22 cellular contexts compared by ENCODE assay signal in the genomic region with DNA sequence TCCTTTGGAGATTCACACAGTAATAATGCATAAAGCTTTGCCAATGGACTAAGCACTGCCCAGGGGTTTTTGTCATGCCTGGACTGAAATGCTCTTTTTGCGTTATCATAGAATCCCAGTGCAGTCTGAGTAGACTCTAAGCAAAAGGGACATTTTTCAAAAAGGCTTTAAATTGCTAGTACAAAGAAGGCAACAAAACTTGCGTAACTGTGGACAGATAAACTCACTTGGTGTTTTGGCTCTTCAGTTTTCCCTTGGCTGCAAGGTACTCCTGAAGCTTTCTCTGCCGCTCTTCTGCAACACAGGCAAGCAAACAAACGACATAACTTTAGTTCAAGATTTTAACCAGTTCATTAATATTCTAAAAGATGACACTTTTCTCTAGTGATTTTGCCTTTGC. TPM values are rescaled to one million over a fixed set of nuclear protein-coding genes. Genes with fewer than 3 reads are reported as not detected.
DNase-seq lines count a peak whose midpoint lies in the region; ATAC-seq and TF ChIP-seq lines count a peak whose summit lies in the region.
"Had no signal": no experiment of that assay in that cellular context is flagged by ENCODE, and none has a peak within 500 bp of the region (broad histone marks: within the 10 kb centered on the region; RNA-seq: fewer than 3 reads in every experiment).

No MANE protein-coding gene starts in this region.

- peak overlapping the region; percentile 4 to 97 (median 90); a peak in 19 of 22 replicates for H3K4me2 ChIP-seq in BLaER1 treated with 17β-estradiol and CSF1 and Interleukin-3, amounts not matched to agents 10 nM and 100 nM
- peak overlapping the region; percentile 90 for H3K4me2 ChIP-seq in OCI-LY7 (ENCODE audit: low read length)

- H3K36me3 ChIP-seq in BLaER1 treated with 17β-estradiol and CSF1 and Interleukin-3, amounts not matched to agents 10 nM and 100 nM = peaks cover 0 to 58% (median 48%) of the 10 kb centered on the region in 11 experiments; a peak in 19 of 22 replicates
- H3K36me3 ChIP-seq in OCI-LY7 (ENCODE audit: insufficient read depth, low read length) = peaks cover 51% of the 10 kb centered on the region
- no peaks in the 10 kb centered on the region for H3K36me3 ChIP-seq in upper lobe of left lung
- H3K36me3 ChIP-seq: gastroesophageal sphincter had no signal

- peak overlapping the region in 4 of 11 experiments; percentile 3 to 91 (median 54); a peak in 2 of 22 replicates for H3K9ac ChIP-seq in BLaER1 treated with 17β-estradiol and CSF1 and Interleukin-3, amounts not matched to agents 10 nM and 100 nM

- no peak for DNase-seq in T-helper 1 cell
- DNase-seq in OCI-LY7 (ENCODE audit: low spot score) = no peak
- no peak for DNase-seq in endothelial cell (ENCODE audit: low spot score)
- no peak for DNase-seq in stimulated activated CD4-positive, alpha-beta T cell treated with anti-CD3 and anti-CD28 coated beads, Interleukin-4, amount 100 ng/mL, for 24 hours
- DNase-seq in upper lobe of left lung = no peak
- DNase-seq: activated CD4-positive, CD25-positive, alpha-beta regulatory T cell; left colon; NCI-H2029; Right ventricle myocardium superior; stimulated activated CD4-positive, alpha-beta T cell treated with anti-CD3 and anti-CD28 coated beads, Interleukin-15, amount 100 ng/mL, for 24 hours; stimulated activated naive CD4-positive, alpha-beta T cell treated with Interleukin-2 at 50 U/mL for 16 hours; trophoblast cell had no signal

- H3K36me3 Mint-ChIP-seq in T-helper 1 cell treated with Interleukin-12 subunit alpha and Interleukin-12 subunit beta and Interleukin-4 antibody, amounts not matched to agents 30 μg/mL and 1 μg/mL, for 36 hours (ENCODE audit: low read depth) = peaks cover 29% of the 10 kb centered on the region
- H3K36me3 Mint-ChIP-seq in endothelial cell (ENCODE audit: low read depth, unreplicated experiment) = no peaks in the 10 kb centered on the region

- H3K4me1 ChIP-seq in BLaER1 treated with 17β-estradiol and CSF1 and Interleukin-3, amounts not matched to agents 10 nM and 100 nM = peaks cover 29 to 45% (median 34%) of the 10 kb centered on the region in 10 experiments
- H3K4me1 ChIP-seq in OCI-LY7 (ENCODE audit: insufficient read depth, low read length, poor library complexity, severe bottlenecking) = peaks cover 22% of the 10 kb centered on the region
- H3K4me1 ChIP-seq in upper lobe of left lung = peaks cover 10 to 17% (median 14%) of the 10 kb centered on the region in 4 donors

- WGBS in upper lobe of left lung, 2 donors = 93% methylated on average over 4 of the region's 4 CpGs

- H3K4me3 Mint-ChIP-seq in T-helper 1 cell treated with Interleukin-12 subunit alpha and Interleukin-12 subunit beta and Interleukin-4 antibody, amounts not matched to agents 30 μg/mL and 1 μg/mL, for 36 hours = peak overlapping the region; percentile 16
- H3K4me3 Mint-ChIP-seq in endothelial cell (ENCODE audit: unreplicated experiment) = peak overlapping the region; percentile 43

- intact Hi-C loops in OCI-LY7 (cut with micrococcal nuclease; ENCODE audit: unreplicated experiment) = loop anchor here (5.0 kb wide), 2 partner anchors 115 to 880 kb away; a partner anchor contains a TSS

- H3K27me3 ChIP-seq in BLaER1 treated with 17β-estradiol and CSF1 and Interleukin-3, amounts not matched to agents 10 nM and 100 nM = no peaks in the 10 kb centered on the region
- H3K27me3 ChIP-seq in upper lobe of left lung = no peaks in the 10 kb centered on the region
- H3K27me3 ChIP-seq: gastroesophageal sphincter had no signal

- TF ChIP-seq CTCF in OCI-LY7 (conservative IDR thresholded peaks at IDR 0.05; ENCODE audit: low read length) (no peak), endothelial cell (IDR thresholded peaks at IDR 0.05; ENCODE audit: unreplicated experiment) (no peak), upper lobe of left lung (IDR thresholded peaks at IDR 0.05) (no peak)

- ATAC-seq in upper lobe of left lung (ENCODE audit: low FRiP score in 2 of 2) (no peak), HG02588 (IDR thresholded peaks at IDR 0.05; ENCODE audit: unreplicated experiment) (no peak)
- ATAC-seq: gastroesophageal sphincter, left colon had no signal

- no peak for TF ChIP-seq EP300 in upper lobe of left lung (IDR thresholded peaks at IDR 0.05)

- H3K27ac Mint-ChIP-seq in T-helper 1 cell treated with Interleukin-12 subunit alpha and Interleukin-12 subunit beta and Interleukin-4 antibody, amounts not matched to agents 30 μg/mL and 1 μg/mL, for 36 hours = no peak overlapping the region
- no peak overlapping the region for H3K27ac Mint-ChIP-seq in endothelial cell (ENCODE audit: unreplicated experiment)
- H3K27ac Mint-ChIP-seq: mesothelial cell of epicardium had no signal

- POLR2A ChIA-PET in OCI-LY7 (lab: Charles Lee) = interaction anchor here (1.5 to 1.6 kb wide), 2 partner anchors 9 to 11 kb away, joined by 3 to 9 read pairs; no protein-coding TSS in a partner anchor

- no peak overlapping the region for H2AFZ ChIP-seq in OCI-LY7 (ENCODE audit: low read length)

- H4K20me1 ChIP-seq in BLaER1 treated with 17β-estradiol and CSF1 and Interleukin-3, amounts not matched to agents 10 nM and 100 nM = no peaks in the 10 kb centered on the region
- peaks cover 7% of the 10 kb centered on the region; the same call in 1 of the 2 replicates for H4K20me1 ChIP-seq in OCI-LY7 (ENCODE audit: insufficient read depth, low read length)

- H3K27me3 Mint-ChIP-seq in T-helper 1 cell treated with Interleukin-12 subunit alpha and Interleukin-12 subunit beta and Interleukin-4 antibody, amounts not matched to agents 30 μg/mL and 1 μg/mL, for 36 hours (ENCODE audit: low read depth) = no peaks in the 10 kb centered on the region
- H3K27me3 Mint-ChIP-seq in endothelial cell (ENCODE audit: unreplicated experiment) = peaks cover 3% of the 10 kb centered on the region

- peaks cover under 1% of the 10 kb centered on the region for H3K9me3 Mint-ChIP-seq in T-helper 1 cell treated with Interleukin-12 subunit alpha and Interleukin-12 subunit beta and Interleukin-4 antibody, amounts not matched to agents 30 μg/mL and 1 μg/mL, for 36 hours
- H3K9me3 Mint-ChIP-seq in endothelial cell (ENCODE audit: unreplicated experiment) = no peaks in the 10 kb centered on the region
- H3K9me3 Mint-ChIP-seq: mesothelial cell of epicardium had no signal

- peak overlapping the region in 1 of 11 experiments; percentile 2; a peak in 1 of 22 replicates for H3K27ac ChIP-seq in BLaER1 treated with 17β-estradiol and CSF1 and Interleukin-3, amounts not matched to agents 10 nM and 100 nM
- H3K27ac ChIP-seq in OCI-LY7 (ENCODE audit: low read depth, low read length, poor library complexity, severe bottlenecking) = no peak overlapping the region
- H3K27ac ChIP-seq in upper lobe of left lung = no peak overlapping the region
- H3K27ac ChIP-seq: coronary artery, gastroesophageal sphincter had no signal

- H3K4me1 Mint-ChIP-seq in T-helper 1 cell treated with Interleukin-12 subunit alpha and Interleukin-12 subunit beta and Interleukin-4 antibody, amounts not matched to agents 30 μg/mL and 1 μg/mL, for 36 hours (ENCODE audit: low read depth) = peaks cover 46% of the 10 kb centered on the region
- peaks cover 8% of the 10 kb centered on the region for H3K4me1 Mint-ChIP-seq in endothelial cell (ENCODE audit: unreplicated experiment)

- TF ChIP-seq POLR2A in upper lobe of left lung (IDR thresholded peaks at IDR 0.05) = no peak

- H3K9me2 ChIP-seq in OCI-LY7 (ENCODE audit: insufficient read depth, low read length) = no peaks in the 10 kb centered on the region

- CTCF ChIA-PET in OCI-LY7 (lab: Charles Lee; ENCODE audit: unreplicated experiment) = no interaction called here

- peaks cover 3 to 10% (median 7%) of the 10 kb centered on the region in 11 experiments; a peak in 20 of 22 replicates for H3K9me3 ChIP-seq in BLaER1 treated with 17β-estradiol and CSF1 and Interleukin-3, amounts not matched to agents 10 nM and 100 nM (replicated peaks in 1 of 11)
- H3K9me3 ChIP-seq in OCI-LY7 (ENCODE audit: low read length) (no peaks in the 10 kb centered on the region; the same call in 1 of the 2 replicates), upper lobe of left lung (no peaks in the 10 kb centered on the region)
- H3K9me3 ChIP-seq: gastroesophageal sphincter had no signal

- BruUV-seq in OCI-LY7 (replicated peaks; lab: Mats Ljungman, UMichigan) = no TSS peak

- H3K79me2 ChIP-seq in OCI-LY7 (ENCODE audit: insufficient read depth, low read depth, low read length) = peaks cover 38% of the 10 kb centered on the region

- H3K4me3 ChIP-seq in BLaER1 treated with 17β-estradiol and CSF1 and Interleukin-3, amounts not matched to agents 10 nM and 100 nM = peak overlapping the region in 3 of 10 experiments; percentile 12 to 89 (median 75); a peak in 6 of 20 replicates
- H3K4me3 ChIP-seq in OCI-LY7 (ENCODE audit: low read depth, low read length, poor library complexity, severe bottlenecking) (peak overlapping the region; percentile 82), upper lobe of left lung (no peak overlapping the region)
- H3K4me3 ChIP-seq: coronary artery, gastroesophageal sphincter had no signal

RNA-seq across cellular contexts. Expression of a gene that starts 2.1 kb away (rescaled TPM):
- total RNA-seq in OCI-LY7 (2014; rRNA removed; shearing (Covaris generic)) = 28.8 and 31.8 TPM in 2 replicates
- 61.8 and 77.3 TPM in 2 replicates for total RNA-seq in OCI-LY7 (2022)
- 5.5 TPM for total RNA-seq in endothelial cell (ENCODE audit: unreplicated experiment)
- 1 to 10 TPM in 5 of 6 donors, under 1 TPM in 1; 0.49 to 2.3 (median 1.7) TPM for total RNA-seq in upper lobe of left lung

RNA-seq across cellular contexts. Expression of a gene that starts 22.0 kb away (rescaled TPM):
- not detected in 2 replicates for total RNA-seq in OCI-LY7 (2014; rRNA removed; shearing (Covaris generic))
- total RNA-seq in OCI-LY7 (2022) (not detected in 2 replicates), endothelial cell (ENCODE audit: unreplicated experiment) (0.26 TPM), upper lobe of left lung (1 to 10 TPM in 3 of 6 donors, not detected in 3; 2.5 to 4.7 (median 3.0) TPM)
- total RNA-seq: A172, gastroesophageal sphincter, Right ventricle myocardium superior had no signal

RNA-seq across cellular contexts. Expression of a gene that starts 41.5 kb away (rescaled TPM):
- not detected in 2 replicates for total RNA-seq in OCI-LY7 (2014; rRNA removed; shearing (Covaris generic))
- total RNA-seq in OCI-LY7 (2022) (not detected in 2 replicates), endothelial cell (ENCODE audit: unreplicated experiment) (not detected), upper lobe of left lung (1 to 10 TPM in 2 of 6 donors, under 1 TPM in 2, not detected in 2; 0.55 to 5.2 (median 1.0) TPM)
- total RNA-seq: A172; Daoy; left colon; mesothelial cell of epicardium; NCI-H460; Right ventricle myocardium superior; T-helper 2 cell treated with Interferon-gamma antibody and Interleukin-4, amounts not matched to agents 100 ng/mL and 5 ng/mL, for 36 hours had no signal
